In genomic region chrX:53056292-53056691, GRCh38 we compare ENCODE assay signal across 21 cellular contexts. TPM values are rescaled to one million over a fixed set of nuclear protein-coding genes. Genes with fewer than 3 reads are reported as not detected.
DNase-seq lines count a peak whose midpoint lies in the region; ATAC-seq, FAIRE-seq and TF ChIP-seq lines count a peak whose summit lies in the region.
"Had no signal": no experiment of that assay in that cellular context is flagged by ENCODE, and none has a peak within 500 bp of the region (broad histone marks: within the 10 kb centered on the region; RNA-seq: fewer than 3 reads in every experiment).

No MANE protein-coding gene starts in this region.

- no peaks in the 10 kb centered on the region for H3K27me3 ChIP-seq in bronchial epithelial cell (ENCODE audit: control insufficient read depth, insufficient read depth, low read length)
- H3K27me3 ChIP-seq: Peyer's patch had no signal

- H3K27me3 Mint-ChIP-seq in activated T-cell treated with anti-CD3 and anti-CD28 coated beads, Interleukin-2, amount 50 U/mL, for 4 hours (ENCODE audit: low read depth): no peaks in the 10 kb centered on the region
- H3K27me3 Mint-ChIP-seq in natural killer cell treated with Interleukin-12 subunit alpha and Interleukin-12 subunit beta and Interleukin-15 and Interleukin-18, amount 100 ng/mL, for 72 hours: no peaks in the 10 kb centered on the region
- H3K27me3 Mint-ChIP-seq: B cell had no signal

- no peak overlapping the region for H3K4me3 Mint-ChIP-seq in activated T-cell treated with anti-CD3 and anti-CD28 coated beads, Interleukin-2, amount 50 U/mL, for 4 hours
- no peak overlapping the region for H3K4me3 Mint-ChIP-seq in natural killer cell treated with Interleukin-12 subunit alpha and Interleukin-12 subunit beta and Interleukin-15 and Interleukin-18, amount 100 ng/mL, for 72 hours
- H3K4me3 Mint-ChIP-seq: B cell, GM23338 had no signal

- H3K36me3 Mint-ChIP-seq in activated T-cell treated with anti-CD3 and anti-CD28 coated beads, Interleukin-2, amount 50 U/mL, for 4 hours (ENCODE audit: insufficient read depth): no peaks in the 10 kb centered on the region
- H3K36me3 Mint-ChIP-seq in natural killer cell treated with Interleukin-12 subunit alpha and Interleukin-12 subunit beta and Interleukin-15 and Interleukin-18, amount 100 ng/mL, for 72 hours: no peaks in the 10 kb centered on the region

- FAIRE-seq in bronchial epithelial cell (lab: Jason Lieb, UNC): no peak
- FAIRE-seq: G401.6, GM19239 had no signal

- no peak for DNase-seq in activated T-cell treated with anti-CD3 and anti-CD28 coated beads, Interleukin-2, amount 50 U/mL, for 4 hours
- DNase-seq in activated T-cell treated with anti-CD3 and anti-CD28 coated beads, Interleukin-2, amount 50 U/mL, for 1 hour: no peak
- DNase-seq in HCEC 1CT: peak; percentile 20
- DNase-seq in bronchial epithelial cell (ENCODE audit: low read depth): peak; percentile 35
- DNase-seq in natural killer cell treated with Interleukin-12 subunit alpha and Interleukin-12 subunit beta and Interleukin-15 and Interleukin-18, amount 100 ng/mL, for 72 hours (ENCODE audit: low spot score): no peak
- DNase-seq in nucleus accumbens (lab: John Stamatoyannopoulos, UW): no peak
- DNase-seq: COR-L47, DMS 273 treated with DMSO at 0.1 percent for 48 hours, DND-41, NCI-H1092 treated with DMSO at 0.1 percent for 48 hours, NCI-H2081, NCI-H2171 treated with DMSO at 0.1 percent for 48 hours, NCI-H446 treated with DMSO at 0.1 percent for 48 hours, Peyer's patch had no signal

- no peak overlapping the region for H3K4me3 ChIP-seq in bronchial epithelial cell (ENCODE audit: low read depth, low read length)
- H3K4me3 ChIP-seq: GM23338, Peyer's patch had no signal

- H3K4me1 Mint-ChIP-seq in activated T-cell treated with anti-CD3 and anti-CD28 coated beads, Interleukin-2, amount 50 U/mL, for 4 hours (ENCODE audit: low read depth): no peaks in the 10 kb centered on the region
- H3K4me1 Mint-ChIP-seq in natural killer cell treated with Interleukin-12 subunit alpha and Interleukin-12 subunit beta and Interleukin-15 and Interleukin-18, amount 100 ng/mL, for 72 hours (ENCODE audit: low read depth in 2 of 2): peaks cover 0 to 11% of the 10 kb centered on the region in 2 donors
- H3K4me1 Mint-ChIP-seq: B cell, GM23338 had no signal

- no peaks in the 10 kb centered on the region for H3K36me3 ChIP-seq in bronchial epithelial cell (ENCODE audit: control insufficient read depth, insufficient read depth, low read length)
- H3K36me3 ChIP-seq: Peyer's patch had no signal

- no peak overlapping the region for H3K27ac Mint-ChIP-seq in natural killer cell treated with Interleukin-12 subunit alpha and Interleukin-12 subunit beta and Interleukin-15 and Interleukin-18, amount 100 ng/mL, for 72 hours
- H3K27ac Mint-ChIP-seq: B cell, GM23338 had no signal

- H3K9me3 Mint-ChIP-seq in activated T-cell treated with anti-CD3 and anti-CD28 coated beads, Interleukin-2, amount 50 U/mL, for 4 hours: no peaks in the 10 kb centered on the region
- H3K9me3 Mint-ChIP-seq in natural killer cell treated with Interleukin-12 subunit alpha and Interleukin-12 subunit beta and Interleukin-15 and Interleukin-18, amount 100 ng/mL, for 72 hours: no peaks in the 10 kb centered on the region
- H3K9me3 Mint-ChIP-seq: GM23338 had no signal

- no peak for TF ChIP-seq CTCF in bronchial epithelial cell (IDR thresholded peaks at IDR 0.05; ENCODE audit: insufficient read depth, low read length, severe bottlenecking)

- peak; percentile 34 to 69 for ATAC-seq in activated T-cell treated with anti-CD3 and anti-CD28 coated beads, Interleukin-2, amount 50 U/mL, for 4 hours
- ATAC-seq in natural killer cell treated with Interleukin-12 subunit alpha and Interleukin-12 subunit beta and Interleukin-15 and Interleukin-18, amount 100 ng/mL, for 72 hours: peak; percentile 58 to 65
- ATAC-seq in GM21367 (IDR thresholded peaks at IDR 0.05; ENCODE audit: unreplicated experiment): no peak
- ATAC-seq: GM23338, HCT116, Right ventricle myocardium inferior had no signal

RNA-seq across cellular contexts. Expression of gene GPR173, which starts 7.7 kb away (rescaled TPM):
- under 1 TPM in 1 of 3 donors, not detected in 2; 0.05 TPM for total RNA-seq in activated T-cell treated with anti-CD3 and anti-CD28 coated beads, Interleukin-2, amount 50 U/mL, for 4 hours
- total RNA-seq in bronchial epithelial cell: under 0.01 TPM in 1 of 2 replicates, not detected in the other
- not detected for total RNA-seq in natural killer cell treated with Interleukin-12 subunit alpha and Interleukin-12 subunit beta and Interleukin-15 and Interleukin-18, amount 100 ng/mL, for 72 hours
- total RNA-seq: B cell had no signal

RNA-seq across cellular contexts. Expression of gene TSPYL2, which starts 25.9 kb away (rescaled TPM):
- 10 to 100 TPM; 55.8 to 73.3 (median 69.3) TPM for total RNA-seq in activated T-cell treated with anti-CD3 and anti-CD28 coated beads, Interleukin-2, amount 50 U/mL, for 4 hours
- total RNA-seq in bronchial epithelial cell: 8.7 and 12.9 TPM in 2 replicates
- 10 to 100 TPM; 17.6 to 35.8 TPM for total RNA-seq in natural killer cell treated with Interleukin-12 subunit alpha and Interleukin-12 subunit beta and Interleukin-15 and Interleukin-18, amount 100 ng/mL, for 72 hours

RNA-seq across cellular contexts. Expression of gene KANTR, which starts 37.6 kb away (rescaled TPM):
- 1 to 10 TPM; 3.4 to 4.1 (median 3.6) TPM for total RNA-seq in activated T-cell treated with anti-CD3 and anti-CD28 coated beads, Interleukin-2, amount 50 U/mL, for 4 hours
- total RNA-seq in bronchial epithelial cell: 4.5 and 5.5 TPM in 2 replicates
- total RNA-seq in natural killer cell treated with Interleukin-12 subunit alpha and Interleukin-12 subunit beta and Interleukin-15 and Interleukin-18, amount 100 ng/mL, for 72 hours: 10 to 100 TPM in 1 of 2 donors, 1 to 10 TPM in 1; 5.7 to 17.6 TPM

Comparison
In these comparisons a context has a peak if more than half of its experiments do, and no peak if none do; other contexts are left out.
1. DNase-seq: peak in HCEC 1CT (single experiment) and bronchial epithelial cell (single experiment); none in activated T-cell treated with anti-CD3 and anti-CD28 coated beads, Interleukin-2, amount 50 U/mL, for 4 hours (single experiment), activated T-cell treated with anti-CD3 and anti-CD28 coated beads, Interleukin-2, amount 50 U/mL, for 1 hour (single experiment), natural killer cell treated with Interleukin-12 subunit alpha and Interleukin-12 subunit beta and Interleukin-15 and Interleukin-18, amount 100 ng/mL, for 72 hours (single experiment) and nucleus accumbens (0 of 56).